7 cellular contexts compared by ENCODE assay signal in the genomic region with DNA sequence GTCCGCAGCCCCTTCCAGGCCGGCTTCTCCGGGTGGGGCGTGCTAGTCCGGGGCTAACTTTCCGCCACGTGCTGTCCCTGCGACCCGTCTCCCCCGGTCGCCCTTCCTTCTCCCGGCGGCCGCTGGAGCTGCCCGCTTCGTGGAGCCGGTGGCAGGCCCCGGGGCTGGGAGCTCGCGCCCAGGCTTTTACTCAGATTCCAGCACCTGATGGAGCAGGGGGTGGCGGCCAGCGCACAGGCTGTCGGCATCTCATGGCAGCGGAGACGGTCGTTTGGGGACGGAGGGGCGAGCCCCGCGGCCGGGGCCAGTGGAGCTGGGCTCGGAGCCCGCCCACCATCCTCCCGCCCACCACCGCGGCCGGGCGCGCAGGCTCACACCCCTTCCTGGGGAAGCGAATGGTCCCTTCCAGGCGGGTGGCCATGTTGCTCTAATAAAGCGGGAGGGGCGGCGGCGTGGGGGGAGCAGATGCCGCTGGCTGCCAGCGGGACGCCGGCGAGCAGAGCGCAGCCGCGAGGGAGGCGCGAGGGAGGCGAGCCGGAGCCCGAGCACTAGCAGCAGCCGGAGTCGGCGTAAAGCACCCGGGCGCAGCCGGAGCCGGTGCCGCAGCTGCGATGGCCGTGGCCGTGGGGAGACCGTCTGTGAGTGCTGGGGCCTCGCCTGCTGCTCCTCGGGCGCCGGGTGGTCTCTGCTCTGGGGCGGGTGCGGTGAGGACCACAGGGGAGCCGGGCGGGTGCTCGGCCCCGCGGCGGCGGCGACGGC. TPM values are rescaled to one million over a fixed set of nuclear protein-coding genes. Genes with fewer than 3 reads are reported as not detected.
DNase-seq lines count a peak whose midpoint lies in the region; ATAC-seq and TF ChIP-seq lines count a peak whose summit lies in the region.

SEPTIN11 (plus strand) TSS at position 460 of the 759 bp plus-strand sequence; CDS start at position 612, 152 bp downstream.

- H3K4me3 ChIP-seq in hepatocyte (peak within 1 kb of the TSS; percentile 82), retinal pigment epithelial cell (ENCODE audit: low read length) (peak within 1 kb of the TSS; percentile 84)

- no peaks in the 10 kb centered on the region for H3K36me3 ChIP-seq in hepatocyte (replicated peaks; ENCODE audit: insufficient read depth, low read depth)

- H2AFZ ChIP-seq in hepatocyte, result peak within 1 kb of the TSS; percentile 81

- H4K20me1 ChIP-seq in hepatocyte (ENCODE audit: insufficient read depth, poor library complexity, severe bottlenecking), result peaks cover 14% of the 10 kb centered on the region

- peaks cover 72% of the 10 kb centered on the region for H3K79me2 ChIP-seq in hepatocyte

- DNase-seq in NCI-H2029 (lab: John Stamatoyannopoulos, UW) (peak; percentile 64), T1000 (lab: John Stamatoyannopoulos, UW) (peak; percentile 79), astrocyte of the hippocampus (ENCODE audit: low read depth, low spot score) (peak; percentile 98), hepatocyte (ENCODE audit: low spot score) (peak; percentile 97), retinal pigment epithelial cell (ENCODE audit: low read depth) (peak; percentile 79)

- peak within 1 kb of the TSS; percentile 96 for H3K27ac ChIP-seq in hepatocyte

- TF ChIP-seq CTCF in hepatocyte (IDR thresholded peaks at IDR 0.05; ENCODE audit: poor library complexity) (no peak), retinal pigment epithelial cell (conservative IDR thresholded peaks at IDR 0.05; ENCODE audit: low read depth, low read length) (no peak)

- H3K27me3 ChIP-seq in hepatocyte, result no peaks in the 10 kb centered on the region

- ATAC-seq in GM18511 (IDR thresholded peaks at IDR 0.05; ENCODE audit: unreplicated experiment) (peak; percentile 73), HG02981 (IDR thresholded peaks at IDR 0.05; ENCODE audit: unreplicated experiment) (peak; percentile 68)

- H3K9me3 ChIP-seq in hepatocyte (ENCODE audit: low read depth), result no peaks in the 10 kb centered on the region

- WGBS in hepatocyte (ENCODE audit: low lambda C conversion rate, missing lambda C conversion rate), result under 1% methylated on average over 66 of the region's 85 CpGs

- H3K9me2 ChIP-seq in hepatocyte (replicated peaks; ENCODE audit: insufficient read depth), result no peaks in the 10 kb centered on the region

- H3K4me2 ChIP-seq in hepatocyte, result peak within 1 kb of the TSS; percentile 92

- H3K4me1 ChIP-seq in hepatocyte (ENCODE audit: insufficient read depth), result peaks cover 23% of the 10 kb centered on the region

RNA-seq across cellular contexts. Expression of gene SEPTIN11, which starts in this region (rescaled TPM):
- 140 and 146 TPM in 2 replicates for total RNA-seq in hepatocyte
- 68.3 and 74.7 TPM in 2 replicates for polyA plus RNA-seq in hepatocyte

Comparison
In these comparisons a context has a peak if more than half of its experiments do, and no peak if none do; other contexts are left out.
1. Peak in every context shown above with its lines: DNase-seq, ATAC-seq, H3K4me3 ChIP-seq and H3K27ac ChIP-seq.